ENCODE assay signal across 8 cellular contexts in genomic region chr4:102760645-102761477, GRCh38. TPM values are rescaled to one million over a fixed set of nuclear protein-coding genes. Genes with fewer than 3 reads are reported as not detected.
DNase-seq lines count a peak whose midpoint lies in the region; ATAC-seq and TF ChIP-seq lines count a peak whose summit lies in the region.

TSS of gene MANBA (minus strand) at chr4:102760968. CDS start at chr4:102760894, 74 bp downstream.

- no peaks in the 10 kb centered on the region for H3K9me3 ChIP-seq in esophagus squamous epithelium

- H3K27me3 ChIP-seq in esophagus squamous epithelium, result no peaks in the 10 kb centered on the region

- no peak for TF ChIP-seq CTCF in esophagus squamous epithelium (IDR thresholded peaks at IDR 0.05)

- intact Hi-C loops in esophagus squamous epithelium (cut with DNase I), result loop anchor here (5.0 kb wide), 1 partner anchor 66 kb away; the partner anchor contains the start of gene UBE2D3

- TF ChIP-seq RAD21 in Ishikawa (IDR thresholded peaks at IDR 0.05; ENCODE audit: low read depth), result no peak

- peak in 3 of 4 donors; percentile 14 to 82 (median 48) for TF ChIP-seq POLR2A in esophagus squamous epithelium (IDR thresholded peaks at IDR 0.05)

- H3K4me1 Mint-ChIP-seq in activated T-cell treated with anti-CD3 and anti-CD28 coated beads, Interleukin-2, amount 50 U/mL, for 24 hours (ENCODE audit: low read depth), result peaks cover 42% of the 10 kb centered on the region

- peak within 1 kb of the TSS; percentile 91 for H3K27ac Mint-ChIP-seq in activated T-cell treated with anti-CD3 and anti-CD28 coated beads, Interleukin-2, amount 50 U/mL, for 24 hours

- H3K36me3 ChIP-seq in esophagus squamous epithelium, result no peaks in the 10 kb centered on the region

- TF ChIP-seq EP300 in Ishikawa (IDR thresholded peaks at IDR 0.05; ENCODE audit: borderline replicate concordance), result peak; percentile 26; the same call in 1 of the 2 replicates

- peak within 1 kb of the TSS; percentile 65 to 93 (median 86) for H3K27ac ChIP-seq in esophagus squamous epithelium

- H3K27me3 Mint-ChIP-seq in activated T-cell treated with anti-CD3 and anti-CD28 coated beads, Interleukin-2, amount 50 U/mL, for 24 hours, result no peaks in the 10 kb centered on the region

- peak within 1 kb of the TSS; percentile 93 for H3K4me3 Mint-ChIP-seq in activated T-cell treated with anti-CD3 and anti-CD28 coated beads, Interleukin-2, amount 50 U/mL, for 24 hours

- peak; percentile 95 for ATAC-seq in GM21717 (IDR thresholded peaks at IDR 0.05; ENCODE audit: unreplicated experiment)

- peaks cover 7% of the 10 kb centered on the region for H3K36me3 Mint-ChIP-seq in activated T-cell treated with anti-CD3 and anti-CD28 coated beads, Interleukin-2, amount 50 U/mL, for 24 hours (ENCODE audit: low read depth)

- WGBS in esophagus squamous epithelium, 2 donors, result 0% methylated on average over 6 to 7 of the region's 68 CpGs

- H3K4me3 ChIP-seq in esophagus squamous epithelium, result peak within 1 kb of the TSS; percentile 62 to 95 (median 90)

- peak; percentile 34 for DNase-seq in DMS79 (lab: John Stamatoyannopoulos, UW)
- DNase-seq in activated T-cell treated with anti-CD3 and anti-CD28 coated beads, Interleukin-2, amount 50 U/mL, for 24 hours, result peak; percentile 88
- peak; percentile 22 for DNase-seq in esophagus squamous epithelium (lab: John Stamatoyannopoulos, UW)
- peak; percentile 88 for DNase-seq in myocyte (ENCODE audit: low read depth)
- DNase-seq in stimulated activated CD8-positive, alpha-beta memory T cell treated with anti-CD3 and anti-CD28 coated beads, Interleukin-7, amount 100 ng/mL, for 4 hours (ENCODE audit: low read depth in 2 of 2), result peak; percentile 52 to 79

- H3K9me3 Mint-ChIP-seq in activated T-cell treated with anti-CD3 and anti-CD28 coated beads, Interleukin-2, amount 50 U/mL, for 24 hours, result no peaks in the 10 kb centered on the region

- peaks cover 0 to 18% (median 11%) of the 10 kb centered on the region in 3 donors for H3K4me1 ChIP-seq in esophagus squamous epithelium

TF ChIP-seq in Ishikawa, 13 proteins besides CTCF, POLR2A, EP300 and RAD21:
- no peak for TF ChIP-seq CEBPB (IDR thresholded peaks at IDR 0.05)
- TF ChIP-seq FOXM1 (IDR thresholded peaks at IDR 0.05; ENCODE audit: borderline replicate concordance, low read depth), result no peak
- peak; percentile 80 for TF ChIP-seq USF1 (IDR thresholded peaks at IDR 0.05)
- 0 out of 2 replicates have a peak, but pooled peaks have one; percentile 5 for TF ChIP-seq TEAD4 (IDR thresholded peaks at IDR 0.05)
- TF ChIP-seq TCF12 (IDR thresholded peaks at IDR 0.05; ENCODE audit: low read depth), result peak; percentile 50; the same call in 1 of the 2 replicates
- peak; percentile 75 for TF ChIP-seq TAF1 (IDR thresholded peaks at IDR 0.05; ENCODE audit: low read depth)
- TF ChIP-seq CREB1 (IDR thresholded peaks at IDR 0.05; ENCODE audit: low read depth), result no peak
- no peak for TF ChIP-seq ZBTB7A (IDR thresholded peaks at IDR 0.05; ENCODE audit: low read depth)
- TF ChIP-seq EGR1 (IDR thresholded peaks at IDR 0.05), result no peak
- TF ChIP-seq REST (IDR thresholded peaks at IDR 0.05; ENCODE audit: low read depth), result no peak
- no peak; the same call in 1 of the 2 replicates for TF ChIP-seq NFIC (IDR thresholded peaks at IDR 0.05)
- TF ChIP-seq YY1 (IDR thresholded peaks at IDR 0.05; ENCODE audit: low read depth), result peak; percentile 53
- TF ChIP-seq, protein P1, sequence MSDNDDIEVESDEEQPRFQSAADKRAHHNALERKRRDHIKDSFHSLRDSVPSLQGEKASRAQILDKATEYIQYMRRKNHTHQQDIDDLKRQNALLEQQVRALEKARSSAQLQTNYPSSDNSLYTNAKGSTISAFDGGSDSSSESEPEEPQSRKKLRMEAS (IDR thresholded peaks at IDR 0.05), result peak; percentile 52; the same call in 1 of the 2 replicates

TF ChIP-seq in PFSK-1, 5 proteins besides CTCF, POLR2A, EP300 and RAD21:
- TF ChIP-seq REST (IDR thresholded peaks at IDR 0.05; ENCODE audit: insufficient read depth in 1 of 2, low read depth in 2 of 2, low read length in 2 of 2) (peak in 1 of 2 experiments; percentile 14; a peak in 1 of 4 replicates), SIN3A (IDR thresholded peaks at IDR 0.05; ENCODE audit: borderline replicate concordance, insufficient read depth, low read length) (no peak), POLR2AphosphoS5 (IDR thresholded peaks at IDR 0.05; ENCODE audit: low read depth, low read length) (peak; percentile 70), TAF1 (IDR thresholded peaks at IDR 0.05; ENCODE audit: borderline replicate concordance, insufficient read depth, low read length) (peak; percentile 54; the same call in 1 of the 2 replicates), FOXP2 (optimal IDR thresholded peaks at IDR 0.05; ENCODE audit: borderline replicate concordance, extremely low read depth, extremely low read length, insufficient read depth) (no peak)

RNA-seq across cellular contexts. Expression of gene MANBA, which starts in this region (rescaled TPM):
- 6.2 TPM for polyA plus RNA-seq in PFSK-1 (2012; ENCODE audit: insufficient read length, low read depth)
- total RNA-seq in esophagus squamous epithelium (10 to 100 TPM; 10.4 to 21.7 (median 15.1) TPM), myocyte (35.3 and 44.5 TPM in 2 replicates)
- polyA plus RNA-seq in myocyte (2012), result 31.0 TPM

Comparison
In these comparisons a context has a peak if more than half of its experiments do, and no peak if none do; other contexts are left out.
1. Peak in every context shown above with its lines: DNase-seq, ATAC-seq, H3K4me3 ChIP-seq and H3K27ac ChIP-seq.
2. DNase-seq: peak in every context shown above with its lines; median percentile 88 in activated T-cell treated with anti-CD3 and anti-CD28 coated beads, Interleukin-2, amount 50 U/mL, for 24 hours; 88 in myocyte; 66 in stimulated activated CD8-positive, alpha-beta memory T cell treated with anti-CD3 and anti-CD28 coated beads, Interleukin-7, amount 100 ng/mL, for 4 hours; 34 in DMS79; 22 in esophagus squamous epithelium.